Comparison of ENCODE assay signal across 8 cellular contexts in genomic region chr2:219252900-219253752, GRCh38. TPM values are rescaled to one million over a fixed set of nuclear protein-coding genes. Genes with fewer than 3 reads are reported as not detected.
A peak's percentile ranks its signal among the peaks of the same experiment; 100 is the strongest.
DNase-seq lines count a peak whose midpoint lies in the region; ATAC-seq and TF ChIP-seq lines count a peak whose summit lies in the region.

Gene TUBA4B (plus strand): TSS chr2:219253243. CDS start chr2:219253408, 165 bp downstream.

- no peaks in the 10 kb centered on the region for H3K27me3 Mint-ChIP-seq in CD8-positive, alpha-beta T cell (ENCODE audit: low read depth)
- peaks cover 62% of the 10 kb centered on the region for H3K27me3 Mint-ChIP-seq in WTC11 (ENCODE audit: low read depth)
- no peaks in the 10 kb centered on the region for H3K27me3 Mint-ChIP-seq in stimulated activated naive B cell treated with anti-CD40 and anti-IgM and Interleukin-4, amounts not matched to agents 10 μg/mL and 1 μg/mL and 100 μg/mL, for 72 hours

- no peaks in the 10 kb centered on the region for H3K9me3 Mint-ChIP-seq in CD8-positive, alpha-beta T cell
- no peaks in the 10 kb centered on the region for H3K9me3 Mint-ChIP-seq in WTC11
- no peaks in the 10 kb centered on the region for H3K9me3 Mint-ChIP-seq in stimulated activated naive B cell treated with anti-CD40 and anti-IgM and Interleukin-4, amounts not matched to agents 10 μg/mL and 1 μg/mL and 100 μg/mL, for 72 hours

- peak within 1 kb of the TSS; percentile 98 for H3K4me3 ChIP-seq in CD8-positive, alpha-beta T cell (ENCODE audit: low read depth, low read length)
- H3K4me3 ChIP-seq in LNCaP clone FGC (ENCODE audit: low read depth, low read length) = peak within 1 kb of the TSS; percentile 84
- peak within 1 kb of the TSS; percentile 53 to 99 (median 80) for H3K4me3 ChIP-seq in dorsolateral prefrontal cortex
- H3K4me3 ChIP-seq in lower lobe of right lung = peak within 1 kb of the TSS; percentile 72

- no peak for TF ChIP-seq CTCF in CD8-positive, alpha-beta T cell (IDR thresholded peaks at IDR 0.05)
- TF ChIP-seq CTCF in LNCaP clone FGC (IDR thresholded peaks at IDR 0.05; ENCODE audit: control insufficient read depth, extremely low read depth, insufficient read depth) = no peak
- no peak for TF ChIP-seq CTCF in WTC11 (IDR thresholded peaks at IDR 0.05)
- TF ChIP-seq CTCF in dorsolateral prefrontal cortex (IDR thresholded peaks at IDR 0.05 in 54 of 56, conservative IDR thresholded peaks at IDR 0.05 in 2 of 56; ENCODE audit: low read depth in 1 of 56, partially characterized antibody in 56 of 56) = no peak
- TF ChIP-seq CTCF in lower lobe of right lung (IDR thresholded peaks at IDR 0.05) = no peak

- CTCF ChIA-PET in CD8-positive, alpha-beta T cell (lab: Charles Lee) = interaction anchor here (1.1 to 10.2 kb wide), 7 partner anchors 13 to 47 kb away, joined by 3 to 138 read pairs (median 7); partner anchors contain the start of genes DNAJB2 and ZFAND2B
- CTCF ChIA-PET in WTC11 (lab: Charles Lee) = interaction anchor here (0.6 to 4.7 kb wide), 14 partner anchors 21 to 257 kb away, joined by 3 to 33 read pairs (median 4); partner anchors contain the start of genes ABCB6, DNAJB2 and DNPEP

- H3K9me3 ChIP-seq in CD8-positive, alpha-beta T cell (ENCODE audit: low read length) = no peaks in the 10 kb centered on the region
- no peaks in the 10 kb centered on the region for H3K9me3 ChIP-seq in lower lobe of right lung

- peaks cover 45% of the 10 kb centered on the region for H3K4me1 ChIP-seq in CD8-positive, alpha-beta T cell (ENCODE audit: insufficient read depth, low read length)
- H3K4me1 ChIP-seq in lower lobe of right lung = peaks cover 53% of the 10 kb centered on the region

- H3K4me3 Mint-ChIP-seq in CD8-positive, alpha-beta T cell = peak within 1 kb of the TSS; percentile 87
- H3K4me3 Mint-ChIP-seq in WTC11 = peak within 1 kb of the TSS; percentile 79
- H3K4me3 Mint-ChIP-seq in stimulated activated naive B cell treated with anti-CD40 and anti-IgM and Interleukin-4, amounts not matched to agents 10 μg/mL and 1 μg/mL and 100 μg/mL, for 72 hours = peak within 1 kb of the TSS; percentile 79 to 87

- H3K36me3 ChIP-seq in CD8-positive, alpha-beta T cell (ENCODE audit: insufficient read depth, low read length) = peaks cover 22% of the 10 kb centered on the region
- H3K36me3 ChIP-seq in lower lobe of right lung = peaks cover 14% of the 10 kb centered on the region

- intact Hi-C loops in CD8-positive, alpha-beta T cell (cut with DNase I, micrococcal nuclease) = loop anchor here (1.0 to 5.0 kb wide), 6 partner anchors 8 to 344 kb away; partner anchors contain the start of genes ANKZF1 (in 2 of the 2), ATG9A (in 2 of the 2), ABCB6 (in 1 of the 2) and CNPPD1 (in 1 of the 2)
- intact Hi-C loops in dorsolateral prefrontal cortex (cut with DNase I) = loop anchor here (1.0 to 2.0 kb wide), 2 partner anchors 26 to 42 kb away; partner anchors contain the start of gene DNAJB2 (in 1 of the 2)
- intact Hi-C loops in lower lobe of right lung (cut with DNase I) = no loop called here

- POLR2A ChIA-PET in CD8-positive, alpha-beta T cell (lab: Charles Lee) = interaction anchor here (0.7 to 9.6 kb wide), 15 partner anchors 8 to 856 kb away, joined by 3 to 184 read pairs (median 4); partner anchors contain the start of genes ABCB6, ANKZF1, ATG9A and CNPPD1
- POLR2A ChIA-PET in WTC11 (lab: Charles Lee) = interaction anchor here (0.6 to 2.5 kb wide), 9 partner anchors 16 to 77 kb away, joined by 3 to 15 read pairs (median 7); partner anchors contain the start of genes ABCB6, CNPPD1, DNAJB2 and ZFAND2B

- peaks cover 54% of the 10 kb centered on the region for H3K4me1 Mint-ChIP-seq in CD8-positive, alpha-beta T cell (ENCODE audit: low read depth)
- H3K4me1 Mint-ChIP-seq in WTC11 = peaks cover 25% of the 10 kb centered on the region
- H3K4me1 Mint-ChIP-seq in stimulated activated naive B cell treated with anti-CD40 and anti-IgM and Interleukin-4, amounts not matched to agents 10 μg/mL and 1 μg/mL and 100 μg/mL, for 72 hours = peaks cover 49 to 63% of the 10 kb centered on the region in 2 donors

- peak within 1 kb of the TSS; percentile 81 for H3K27ac ChIP-seq in CD8-positive, alpha-beta T cell (ENCODE audit: low read depth, low read length)
- H3K27ac ChIP-seq in dorsolateral prefrontal cortex = peak within 1 kb of the TSS in 58 of 59 donors; percentile 42 to 94 (median 84)
- H3K27ac ChIP-seq in lower lobe of right lung = peak within 1 kb of the TSS; percentile 85

- peak within 1 kb of the TSS; percentile 96 for H3K27ac Mint-ChIP-seq in CD8-positive, alpha-beta T cell
- peak within 1 kb of the TSS; percentile 41; the same call in 1 of the 2 replicates for H3K27ac Mint-ChIP-seq in WTC11
- H3K27ac Mint-ChIP-seq in stimulated activated naive B cell treated with anti-CD40 and anti-IgM and Interleukin-4, amounts not matched to agents 10 μg/mL and 1 μg/mL and 100 μg/mL, for 72 hours = peak within 1 kb of the TSS; percentile 95

- H3K36me3 Mint-ChIP-seq in CD8-positive, alpha-beta T cell = peaks cover 55% of the 10 kb centered on the region
- H3K36me3 Mint-ChIP-seq in WTC11 = peaks cover 19% of the 10 kb centered on the region; the same call in 1 of the 2 replicates
- H3K36me3 Mint-ChIP-seq in stimulated activated naive B cell treated with anti-CD40 and anti-IgM and Interleukin-4, amounts not matched to agents 10 μg/mL and 1 μg/mL and 100 μg/mL, for 72 hours = peaks cover 33 to 45% of the 10 kb centered on the region in 2 donors

- ATAC-seq in CD8-positive, alpha-beta T cell = peak; percentile 18
- ATAC-seq in GM19455 (IDR thresholded peaks at IDR 0.05; ENCODE audit: unreplicated experiment) (peak; percentile 28), WTC11 (peak; percentile 52), lower lobe of right lung (peak; percentile 6 to 31)
- peak; percentile 22 for ATAC-seq in stimulated activated naive B cell treated with anti-CD40 and anti-IgM and Interleukin-4, amounts not matched to agents 10 μg/mL and 1 μg/mL and 100 μg/mL, for 72 hours (replicated peaks)

- no peaks in the 10 kb centered on the region for H3K27me3 ChIP-seq in CD8-positive, alpha-beta T cell (ENCODE audit: insufficient read depth, low read length)
- H3K27me3 ChIP-seq in dorsolateral prefrontal cortex (no peaks in the 10 kb centered on the region), lower lobe of right lung (ENCODE audit: low read depth) (no peaks in the 10 kb centered on the region)

- DNase-seq in CD8-positive, alpha-beta T cell = peak in 5 of 7 experiments; percentile 37 to 68 (median 48)
- DNase-seq in LNCaP clone FGC (ENCODE audit: low read depth) = no peak
- DNase-seq in WTC11 (ENCODE audit: low spot score) = peak; percentile 70
- DNase-seq in dorsolateral prefrontal cortex = peak in 4 of 10 donors; percentile 40 to 60 (median 52)
- DNase-seq in lower lobe of right lung = peak; percentile 66
- peak; percentile 49 for DNase-seq in stimulated activated naive B cell treated with anti-CD40 and anti-IgM and Interleukin-4, amounts not matched to agents 10 μg/mL and 1 μg/mL and 100 μg/mL, for 72 hours
- DNase-seq in GOT3 (lab: John Stamatoyannopoulos, UW) = no peak

TF ChIP-seq in WTC11, 78 proteins besides CTCF, POLR2A, EP300 and RAD21 (continues in another document):
- TF ChIP-seq, protein P1, sequence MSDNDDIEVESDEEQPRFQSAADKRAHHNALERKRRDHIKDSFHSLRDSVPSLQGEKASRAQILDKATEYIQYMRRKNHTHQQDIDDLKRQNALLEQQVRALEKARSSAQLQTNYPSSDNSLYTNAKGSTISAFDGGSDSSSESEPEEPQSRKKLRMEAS (CRISPR knock-in tag; IDR thresholded peaks at IDR 0.05) = peak; percentile 99
- TF ChIP-seq, protein P2, sequence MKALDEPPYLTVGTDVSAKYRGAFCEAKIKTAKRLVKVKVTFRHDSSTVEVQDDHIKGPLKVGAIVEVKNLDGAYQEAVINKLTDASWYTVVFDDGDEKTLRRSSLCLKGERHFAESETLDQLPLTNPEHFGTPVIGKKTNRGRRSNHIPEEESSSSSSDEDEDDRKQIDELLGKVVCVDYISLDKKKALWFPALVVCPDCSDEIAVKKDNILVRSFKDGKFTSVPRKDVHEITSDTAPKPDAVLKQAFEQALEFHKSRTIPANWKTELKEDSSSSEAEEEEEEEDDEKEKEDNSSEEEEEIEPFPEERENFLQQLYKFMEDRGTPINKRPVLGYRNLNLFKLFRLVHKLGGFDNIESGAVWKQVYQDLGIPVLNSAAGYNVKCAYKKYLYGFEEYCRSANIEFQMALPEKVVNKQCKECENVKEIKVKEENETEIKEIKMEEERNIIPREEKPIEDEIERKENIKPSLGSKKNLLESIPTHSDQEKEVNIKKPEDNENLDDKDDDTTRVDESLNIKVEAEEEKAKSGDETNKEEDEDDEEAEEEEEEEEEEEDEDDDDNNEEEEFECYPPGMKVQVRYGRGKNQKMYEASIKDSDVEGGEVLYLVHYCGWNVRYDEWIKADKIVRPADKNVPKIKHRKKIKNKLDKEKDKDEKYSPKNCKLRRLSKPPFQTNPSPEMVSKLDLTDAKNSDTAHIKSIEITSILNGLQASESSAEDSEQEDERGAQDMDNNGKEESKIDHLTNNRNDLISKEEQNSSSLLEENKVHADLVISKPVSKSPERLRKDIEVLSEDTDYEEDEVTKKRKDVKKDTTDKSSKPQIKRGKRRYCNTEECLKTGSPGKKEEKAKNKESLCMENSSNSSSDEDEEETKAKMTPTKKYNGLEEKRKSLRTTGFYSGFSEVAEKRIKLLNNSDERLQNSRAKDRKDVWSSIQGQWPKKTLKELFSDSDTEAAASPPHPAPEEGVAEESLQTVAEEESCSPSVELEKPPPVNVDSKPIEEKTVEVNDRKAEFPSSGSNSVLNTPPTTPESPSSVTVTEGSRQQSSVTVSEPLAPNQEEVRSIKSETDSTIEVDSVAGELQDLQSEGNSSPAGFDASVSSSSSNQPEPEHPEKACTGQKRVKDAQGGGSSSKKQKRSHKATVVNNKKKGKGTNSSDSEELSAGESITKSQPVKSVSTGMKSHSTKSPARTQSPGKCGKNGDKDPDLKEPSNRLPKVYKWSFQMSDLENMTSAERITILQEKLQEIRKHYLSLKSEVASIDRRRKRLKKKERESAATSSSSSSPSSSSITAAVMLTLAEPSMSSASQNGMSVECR (CRISPR knock-in tag; IDR thresholded peaks at IDR 0.05; ENCODE audit: borderline replicate concordance) = 0 out of 2 replicates have a peak, but pooled peaks have one; percentile 60

RNA-seq across cellular contexts. Expression of gene TUBA4B, which starts in this region (rescaled TPM):
- total RNA-seq in CD8-positive, alpha-beta T cell = not detected
- 0.20 TPM in 1 of 3 replicates, not detected in the others for total RNA-seq in WTC11 (2021)
- total RNA-seq in dorsolateral prefrontal cortex = under 1 TPM in 7 of 120 experiments, not detected in 113; 0.36 to 0.56 (median 0.42) TPM
- total RNA-seq in lower lobe of right lung = 3.5 TPM

Comparison
In these comparisons a context has a peak if more than half of its experiments do, and no peak if none do; other contexts are left out.
1. Peak in DNase-seq, ATAC-seq, H3K4me3 ChIP-seq and H3K27ac ChIP-seq in CD8-positive, alpha-beta T cell; RNA of the gene not detected or under 1 TPM.
2. Peak in DNase-seq and ATAC-seq in WTC11; RNA of the gene not detected or under 1 TPM.
3. DNase-seq: peak in lower lobe of right lung (single experiment) and stimulated activated naive B cell treated with anti-CD40 and anti-IgM and Interleukin-4, amounts not matched to agents 10 μg/mL and 1 μg/mL and 100 μg/mL, for 72 hours (single experiment); none in LNCaP clone FGC (single experiment) and GOT3 (single experiment).
4. H3K27ac Mint-ChIP-seq: peak in every context shown above with its lines; median percentile 96 in CD8-positive, alpha-beta T cell; 95 in stimulated activated naive B cell treated with anti-CD40 and anti-IgM and Interleukin-4, amounts not matched to agents 10 μg/mL and 1 μg/mL and 100 μg/mL, for 72 hours; 41 in WTC11.
5. Peak in every context shown above with its lines, with median percentiles within 50 percentile points of each other: ATAC-seq, H3K27ac ChIP-seq, H3K4me3 ChIP-seq and H3K4me3 Mint-ChIP-seq.